ENCODE assay signal across 16 cellular contexts in the genomic region with DNA sequence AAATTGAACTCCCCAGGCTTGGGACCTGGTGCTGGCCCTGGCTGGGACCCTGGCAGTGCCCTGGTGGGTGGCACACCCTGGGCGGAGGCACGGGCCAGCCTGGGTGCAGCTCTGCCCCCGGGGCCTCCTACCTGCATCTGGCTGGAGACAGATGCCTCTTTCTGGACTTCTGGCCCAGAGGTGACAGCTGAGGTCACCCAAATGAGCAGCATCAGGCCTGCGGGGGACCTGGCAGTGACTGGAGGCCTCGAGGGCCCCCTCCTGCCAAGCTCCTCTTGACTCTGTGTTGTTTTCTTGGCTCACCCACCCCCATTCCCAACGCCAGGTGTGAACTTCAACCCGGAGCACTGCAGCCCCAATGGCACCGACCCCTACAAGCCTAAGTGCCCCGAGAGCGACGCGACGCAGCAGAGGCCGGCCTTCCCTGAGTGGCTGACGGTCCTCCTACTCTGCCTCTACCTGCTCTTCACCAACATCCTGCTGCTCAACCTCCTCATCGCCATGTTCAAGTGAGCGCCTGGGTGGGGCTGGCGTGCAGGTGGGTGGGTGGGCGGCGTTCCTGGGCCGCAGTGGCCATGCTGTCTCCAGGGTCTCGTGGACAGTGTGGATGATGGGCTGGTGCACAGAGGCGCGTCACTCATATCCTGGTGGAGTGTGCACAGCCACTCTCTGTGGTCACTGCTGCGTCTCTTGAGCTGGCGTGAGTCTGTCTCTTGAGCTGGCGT.
"Had no signal": no experiment of that assay in that cellular context is flagged by ENCODE, and none has a peak within 500 bp of the region (broad histone marks: within the 10 kb centered on the region; RNA-seq: fewer than 3 reads in every experiment).

No MANE protein-coding gene starts in this region.

- DNase-seq: activated CD4-positive, alpha-beta T cell treated with anti-CD3 and anti-CD28 coated beads, Interleukin-2, amount 10 ng/mL, durations not matched to agents 7 days and 5 days; activated T-cell treated with anti-CD3 and anti-CD28 coated beads, Interleukin-2, amount 50 U/mL, for 72 hours; anterior cingulate cortex; cerebellar nuclear complex; effector memory CD8-positive, alpha-beta T cell; foreskin melanocyte; naive B cell; small intestine; stimulated activated CD4-positive, alpha-beta T cell treated with anti-CD3 and anti-CD28 coated beads, Interleukin-4, amount 100 ng/mL, for 4 hours; stimulated activated CD8-positive, alpha-beta memory T cell treated with anti-CD3 and anti-CD28 coated beads, Interleukin-4, amount 100 ng/mL, for 48 hours; stimulated activated naive CD4-positive, alpha-beta T cell treated with Interleukin-2 at 50 U/mL for 16 hours had no signal

- H3K4me3 ChIP-seq: SJSA1, upper lobe of left lung had no signal

- H3K27me3 Mint-ChIP-seq: activated CD4-positive, alpha-beta T cell treated with anti-CD3 and anti-CD28 coated beads, Interleukin-2, amount 10 ng/mL, durations not matched to agents 7 days and 5 days; dendritic cell treated with granulocyte-macrophage colony-stimulating factor and Interleukin-4, amounts not matched to agents 40 ng/mL and 50 ng/mL, for 4 days; effector memory CD8-positive, alpha-beta T cell; naive B cell had no signal

- ATAC-seq: activated T-cell treated with anti-CD3 and anti-CD28 coated beads, Interleukin-2, amount 50 U/mL, for 72 hours; effector memory CD8-positive, alpha-beta T cell; WTC11 had no signal

- H3K27ac ChIP-seq: epithelial cell of prostate, SJSA1, upper lobe of left lung had no signal

- H3K27ac Mint-ChIP-seq: activated CD4-positive, alpha-beta T cell treated with anti-CD3 and anti-CD28 coated beads, Interleukin-2, amount 10 ng/mL, durations not matched to agents 7 days and 5 days; activated T-cell treated with anti-CD3 and anti-CD28 coated beads, Interleukin-2, amount 50 U/mL, for 72 hours; dendritic cell treated with granulocyte-macrophage colony-stimulating factor and Interleukin-4, amounts not matched to agents 40 ng/mL and 50 ng/mL, for 4 days; effector memory CD8-positive, alpha-beta T cell; WTC11 had no signal

- H3K4me3 Mint-ChIP-seq: activated CD4-positive, alpha-beta T cell treated with anti-CD3 and anti-CD28 coated beads, Interleukin-2, amount 10 ng/mL, durations not matched to agents 7 days and 5 days; activated T-cell treated with anti-CD3 and anti-CD28 coated beads, Interleukin-2, amount 50 U/mL, for 72 hours; dendritic cell treated with granulocyte-macrophage colony-stimulating factor and Interleukin-4, amounts not matched to agents 40 ng/mL and 50 ng/mL, for 4 days; effector memory CD8-positive, alpha-beta T cell; WTC11 had no signal

- H3K4me1 ChIP-seq: upper lobe of left lung had no signal

- H3K9me3 ChIP-seq: upper lobe of left lung had no signal

- H3K4me1 Mint-ChIP-seq: activated CD4-positive, alpha-beta T cell treated with anti-CD3 and anti-CD28 coated beads, Interleukin-2, amount 10 ng/mL, durations not matched to agents 7 days and 5 days; naive B cell; WTC11 had no signal

- H3K9me3 Mint-ChIP-seq: dendritic cell treated with granulocyte-macrophage colony-stimulating factor and Interleukin-4, amounts not matched to agents 40 ng/mL and 50 ng/mL, for 4 days; effector memory CD8-positive, alpha-beta T cell had no signal

- H3K27me3 ChIP-seq: SJSA1, upper lobe of left lung had no signal
